In the genomic region with DNA sequence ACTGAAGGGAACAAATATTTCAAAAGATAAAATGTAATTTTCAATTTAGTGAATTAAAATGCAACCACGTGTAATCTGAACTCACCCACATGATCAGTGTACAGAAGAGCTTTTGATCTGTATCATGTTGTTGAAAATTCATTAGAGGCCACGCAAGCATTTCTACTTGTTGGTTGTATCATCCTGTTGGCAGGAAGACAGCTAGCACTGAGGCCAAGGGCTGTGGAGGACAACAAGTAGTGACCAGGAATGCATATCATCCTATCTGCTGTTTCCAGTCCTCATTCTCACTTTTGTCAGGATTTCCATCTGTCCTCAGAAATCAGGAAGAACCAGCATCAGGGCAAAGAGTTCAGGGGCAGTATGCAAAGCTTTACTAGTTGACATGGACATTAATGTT, we compare ENCODE assay signal across 1 cellular context.
TF ChIP-seq lines count a peak whose summit lies in the region.

No MANE protein-coding gene starts in this region.

TF ChIP-seq in HepG2, 621 proteins besides CTCF, POLR2A, EP300 and RAD21:
- TF ChIP-seq, protein P1, sequence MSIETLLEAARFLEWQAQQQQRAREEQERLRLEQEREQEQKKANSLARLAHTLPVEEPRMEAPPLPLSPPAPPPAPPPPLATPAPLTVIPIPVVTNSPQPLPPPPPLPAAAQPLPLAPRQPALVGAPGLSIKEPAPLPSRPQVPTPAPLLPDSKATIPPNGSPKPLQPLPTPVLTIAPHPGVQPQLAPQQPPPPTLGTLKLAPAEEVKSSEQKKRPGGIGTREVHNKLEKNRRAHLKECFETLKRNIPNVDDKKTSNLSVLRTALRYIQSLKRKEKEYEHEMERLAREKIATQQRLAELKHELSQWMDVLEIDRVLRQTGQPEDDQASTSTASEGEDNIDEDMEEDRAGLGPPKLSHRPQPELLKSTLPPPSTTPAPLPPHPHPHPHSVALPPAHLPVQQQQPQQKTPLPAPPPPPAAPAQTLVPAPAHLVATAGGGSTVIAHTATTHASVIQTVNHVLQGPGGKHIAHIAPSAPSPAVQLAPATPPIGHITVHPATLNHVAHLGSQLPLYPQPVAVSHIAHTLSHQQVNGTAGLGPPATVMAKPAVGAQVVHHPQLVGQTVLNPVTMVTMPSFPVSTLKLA (IDR thresholded peaks at IDR 0.05) = peak; percentile 79
- no peak for TF ChIP-seq NR3C1 (CRISPR knock-in tag; IDR thresholded peaks at IDR 0.05)
TF ChIP-seq in HepG2: peak in this region for 1.
